Comparison of ENCODE assay signal across 6 cellular contexts in the genomic region with DNA sequence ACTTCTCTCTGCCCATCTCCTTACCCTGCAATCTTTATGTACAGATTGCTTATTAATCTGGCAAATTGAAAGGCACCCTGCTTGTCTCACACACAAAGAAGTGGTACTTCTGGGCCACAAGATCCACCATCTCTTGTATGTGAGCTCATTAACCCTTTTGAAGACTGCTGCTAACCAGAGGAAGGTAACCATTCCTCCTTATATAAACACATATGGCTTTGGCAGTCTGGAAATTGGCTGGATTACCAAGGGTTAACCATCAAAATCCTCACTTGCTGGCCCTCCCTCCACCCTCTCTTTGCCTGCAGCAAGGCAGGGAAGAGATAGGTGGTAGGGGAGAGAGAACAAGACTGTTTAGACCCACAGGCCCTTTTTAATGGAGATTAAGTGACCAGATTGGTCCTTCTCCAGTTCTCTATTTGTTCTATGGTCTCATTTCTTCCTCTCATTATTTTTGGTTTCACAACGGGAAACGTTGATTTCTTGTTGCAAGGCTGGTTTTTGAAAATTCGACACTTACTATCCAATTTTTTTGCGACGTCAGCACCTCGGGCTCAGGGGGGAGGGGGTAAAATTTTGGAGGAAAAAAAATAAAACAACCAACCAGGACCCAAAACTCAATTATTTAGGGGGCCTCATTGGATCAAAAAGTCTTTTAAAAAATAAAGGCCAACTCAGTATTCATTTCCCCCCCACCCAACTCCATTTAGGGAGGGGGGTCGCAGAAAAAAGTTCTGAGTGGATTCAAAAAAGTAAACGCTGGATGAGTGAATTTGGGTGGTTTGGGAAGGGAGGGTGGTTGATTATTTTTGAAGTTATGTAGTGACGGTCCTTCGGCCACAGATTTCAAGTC. TPM values are rescaled to one million over a fixed set of nuclear protein-coding genes. Genes with fewer than 3 reads are reported as not detected.
DNase-seq lines count a peak whose midpoint lies in the region; ATAC-seq, FAIRE-seq and TF ChIP-seq lines count a peak whose summit lies in the region.

No MANE protein-coding gene starts in this region.

- TF ChIP-seq POLR2A in A549 (IDR thresholded peaks at IDR 0.05; ENCODE audit: low read length) (peak; percentile 10; the same call in 1 of the 2 replicates), suprapubic skin (IDR thresholded peaks at IDR 0.05) (peak in 1 of 2 donors; percentile 4)

- no peak overlapping the region for H2AFZ ChIP-seq in hepatocyte

- ATAC-seq in A549 (no peak), activated B cell treated with CpG ODN at 0.5 μM for 24 hours (ENCODE audit: low read depth) (no peak), GM18858 (IDR thresholded peaks at IDR 0.05; ENCODE audit: unreplicated experiment) (no peak)

- CTCF ChIA-PET in A549 (lab: Yijun Ruan, JAX): no interaction called here
- CTCF ChIA-PET in activated B cell treated with CpG ODN at 0.5 μM for 24 hours (lab: Charles Lee): interaction anchor here (1.0 to 4.6 kb wide), 4 partner anchors 19 to 134 kb away, joined by 3 to 21 read pairs (median 4); partner anchors contain the start of gene MDC1

- H3K27me3 Mint-ChIP-seq in activated B cell treated with CpG ODN at 0.5 μM for 24 hours: no peaks in the 10 kb centered on the region

- no peaks in the 10 kb centered on the region for H3K9me2 ChIP-seq in hepatocyte (replicated peaks; ENCODE audit: insufficient read depth)

- TF ChIP-seq CTCF in A549 (IDR thresholded peaks at IDR 0.05) (no peak), activated B cell treated with CpG ODN at 0.5 μM for 24 hours (IDR thresholded peaks at IDR 0.05) (no peak), hepatocyte (IDR thresholded peaks at IDR 0.05; ENCODE audit: poor library complexity) (no peak), suprapubic skin (IDR thresholded peaks at IDR 0.05) (no peak)

- H3K9me3 ChIP-seq in A549 (no peaks in the 10 kb centered on the region), hepatocyte (ENCODE audit: low read depth) (no peaks in the 10 kb centered on the region), suprapubic skin (no peaks in the 10 kb centered on the region)

- H3K4me3 ChIP-seq in A549: peak overlapping the region; percentile 88
- peak overlapping the region; percentile 81 for H3K4me3 ChIP-seq in hepatocyte
- peak overlapping the region; percentile 90 for H3K4me3 ChIP-seq in suprapubic skin

- peaks cover 21% of the 10 kb centered on the region for H4K20me1 ChIP-seq in hepatocyte (ENCODE audit: insufficient read depth, poor library complexity, severe bottlenecking)

- no peaks in the 10 kb centered on the region for H3K9me3 Mint-ChIP-seq in activated B cell treated with CpG ODN at 0.5 μM for 24 hours

- H3K36me3 ChIP-seq in hepatocyte (replicated peaks; ENCODE audit: insufficient read depth, low read depth) (peaks cover 6% of the 10 kb centered on the region), suprapubic skin (peaks cover 28% of the 10 kb centered on the region)

- DNase-seq in A549 (ENCODE audit: low read depth in 1 of 2, low spot score in 1 of 2): peak in 1 of 2 experiments; percentile 60
- peak; percentile 72 for DNase-seq in KBM-7
- peak; percentile 26 for DNase-seq in activated B cell treated with CpG ODN at 0.5 μM for 24 hours
- peak; percentile 37 for DNase-seq in hepatocyte (ENCODE audit: low spot score)
- no peak for DNase-seq in suprapubic skin (ENCODE audit: low spot score in 2 of 2)

- no peak for TF ChIP-seq RAD21 in A549 (conservative IDR thresholded peaks at IDR 0.05 in 1 of 2, IDR thresholded peaks at IDR 0.05 in 1 of 2)

- H3K27ac ChIP-seq in A549 (peak overlapping the region; percentile 90 to 97), hepatocyte (peak overlapping the region; percentile 98), suprapubic skin (peak overlapping the region; percentile 98)

- H3K27me3 ChIP-seq in hepatocyte (no peaks in the 10 kb centered on the region), suprapubic skin (no peaks in the 10 kb centered on the region)

- peaks cover 71% of the 10 kb centered on the region for H3K36me3 Mint-ChIP-seq in activated B cell treated with CpG ODN at 0.5 μM for 24 hours (ENCODE audit: low read depth)

- in situ Hi-C loops in KBM-7 (cut with MboI; ENCODE audit: low pct_unique_long_range_greater_than_20kb, low sequenced_read_pairs): no loop called here

- WGBS in A549 (ENCODE audit: missing lambda C conversion rate): 1% methylated on average over 10 of the region's 10 CpGs
- WGBS in hepatocyte (ENCODE audit: low lambda C conversion rate, missing lambda C conversion rate): 2% methylated on average over 10 of the region's 10 CpGs
- under 1% methylated on average over 10 of the region's 10 CpGs for WGBS in suprapubic skin

- POLR2A ChIA-PET in A549 (lab: Yijun Ruan, JAX): interaction anchor here (0.6 to 2.0 kb wide), 4 partner anchors 16 to 136 kb away, joined by 3 to 10 read pairs (median 4); partner anchors contain the start of gene GNL1
- POLR2A ChIA-PET in activated B cell treated with CpG ODN at 0.5 μM for 24 hours (lab: Charles Lee): interaction anchor here (0.6 to 4.8 kb wide), 28 partner anchors 10 to 931 kb away, joined by 3 to 75 read pairs (median 7); partner anchors contain the start of genes ABCF1, ATAT1, C6orf136 and DHX16

- FAIRE-seq in A549 (lab: Jason Lieb, UNC): no peak

- intact Hi-C loops in activated B cell treated with CpG ODN at 0.5 μM for 24 hours (cut with micrococcal nuclease): loop anchor here (2.0 to 5.0 kb wide), 7 partner anchors 57 to 1561 kb away; partner anchors contain the start of genes AGPAT1, DHX16, FLOT1 and HLA-B

- peaks cover 37% of the 10 kb centered on the region for H3K79me2 ChIP-seq in hepatocyte

- peaks cover 39% of the 10 kb centered on the region for H3K4me1 ChIP-seq in A549
- peaks cover 18% of the 10 kb centered on the region for H3K4me1 ChIP-seq in hepatocyte (ENCODE audit: insufficient read depth)
- H3K4me1 ChIP-seq in suprapubic skin: peaks cover 51% of the 10 kb centered on the region

- H3K4me3 Mint-ChIP-seq in activated B cell treated with CpG ODN at 0.5 μM for 24 hours: peak overlapping the region; percentile 99

- no peak for TF ChIP-seq EP300 in A549 (IDR thresholded peaks at IDR 0.05)
- no peak for TF ChIP-seq EP300 in suprapubic skin (IDR thresholded peaks at IDR 0.05)

- peak overlapping the region; percentile 100 for H3K4me2 ChIP-seq in A549
- peak overlapping the region; percentile 90 for H3K4me2 ChIP-seq in hepatocyte

- H3K4me1 Mint-ChIP-seq in activated B cell treated with CpG ODN at 0.5 μM for 24 hours: peaks cover 44% of the 10 kb centered on the region

- H3K27ac Mint-ChIP-seq in activated B cell treated with CpG ODN at 0.5 μM for 24 hours: peak overlapping the region; percentile 99

TF ChIP-seq in A549, 52 proteins besides CTCF, POLR2A, EP300 and RAD21 (continues in another document):
- TF ChIP-seq KDM5A (IDR thresholded peaks at IDR 0.05) (no peak), JUN (IDR thresholded peaks at IDR 0.05) (peak; percentile 49 to 87; a peak in 3 of 5 replicates)

RNA-seq across cellular contexts. Expression of gene PPP1R10, which starts 0.9 kb away (rescaled TPM):
- 33.3 and 37.6 TPM in 2 replicates for polyA plus RNA-seq in A549 (2011; rRNA removed)
- polyA plus RNA-seq in A549 (2012; cell fraction: cytosol; rRNA removed): 15.1 and 17.9 TPM in 2 replicates
- polyA plus RNA-seq in A549 (2012; cell fraction: nucleus; rRNA removed): 44.4 and 44.5 TPM in 2 replicates
- 25.2 to 28.4 TPM (median 26.4 TPM) in 3 replicates for polyA plus RNA-seq in A549 (2017; fragmentation: RNase III; extraction: RNeasy Plus Mini Kit Qiagen cat#74134 plus additional on column Dnase treatment)
- 58.0 and 128 TPM in 2 replicates for polyA minus RNA-seq in A549 (2011; rRNA and poly(A)+ RNA removed)
- total RNA-seq in activated B cell treated with CpG ODN at 0.5 μM for 24 hours: 85.6 and 112 TPM in 2 replicates
- total RNA-seq in hepatocyte: 34.5 and 36.2 TPM in 2 replicates
- 38.2 and 38.6 TPM in 2 replicates for polyA plus RNA-seq in hepatocyte
- 10 to 100 TPM; 27.2 to 68.2 (median 46.7) TPM for total RNA-seq in suprapubic skin

RNA-seq across cellular contexts. Expression of gene MRPS18B, which starts 1.5 kb away (rescaled TPM):
- 91.1 and 97.3 TPM in 2 replicates for polyA plus RNA-seq in A549 (2011; rRNA removed)
- 82.9 and 109 TPM in 2 replicates for polyA plus RNA-seq in A549 (2012; cell fraction: cytosol; rRNA removed)
- polyA plus RNA-seq in A549 (2012; cell fraction: nucleus; rRNA removed): 43.7 and 51.4 TPM in 2 replicates
- 83.6 to 104 TPM (median 85.3 TPM) in 3 replicates for polyA plus RNA-seq in A549 (2017; fragmentation: RNase III; extraction: RNeasy Plus Mini Kit Qiagen cat#74134 plus additional on column Dnase treatment)
- 73.2 and 79.0 TPM in 2 replicates for polyA minus RNA-seq in A549 (2011; rRNA and poly(A)+ RNA removed)
- 57.7 and 61.2 TPM in 2 replicates for total RNA-seq in activated B cell treated with CpG ODN at 0.5 μM for 24 hours
- 38.7 and 40.1 TPM in 2 replicates for total RNA-seq in hepatocyte
- 59.4 and 60.9 TPM in 2 replicates for polyA plus RNA-seq in hepatocyte
- total RNA-seq in suprapubic skin: 10 to 100 TPM; 48.1 to 85.7 (median 62.4) TPM

RNA-seq across cellular contexts. Expression of gene ATAT1, which starts 10.5 kb away (rescaled TPM):
- polyA plus RNA-seq in A549 (2011; rRNA removed): 7.4 and 9.3 TPM in 2 replicates
- 8.0 and 9.3 TPM in 2 replicates for polyA plus RNA-seq in A549 (2012; cell fraction: cytosol; rRNA removed)
- 16.6 and 20.6 TPM in 2 replicates for polyA plus RNA-seq in A549 (2012; cell fraction: nucleus; rRNA removed)
- 8.6 to 9.3 TPM (median 8.6 TPM) in 3 replicates for polyA plus RNA-seq in A549 (2017; fragmentation: RNase III; extraction: RNeasy Plus Mini Kit Qiagen cat#74134 plus additional on column Dnase treatment)
- 5.5 and 10.0 TPM in 2 replicates for polyA minus RNA-seq in A549 (2011; rRNA and poly(A)+ RNA removed)
- 6.9 and 10.3 TPM in 2 replicates for total RNA-seq in activated B cell treated with CpG ODN at 0.5 μM for 24 hours
- 6.9 and 7.0 TPM in 2 replicates for total RNA-seq in hepatocyte
- polyA plus RNA-seq in hepatocyte: 18.3 and 19.7 TPM in 2 replicates
- total RNA-seq in suprapubic skin: 10 to 100 TPM in 1 of 4 donors, 1 to 10 TPM in 3; 4.7 to 24.0 (median 7.9) TPM

RNA-seq across cellular contexts. Expression of gene C6orf136, which starts 30.7 kb away (rescaled TPM):
- 7.5 and 9.2 TPM in 2 replicates for polyA plus RNA-seq in A549 (2011; rRNA removed)
- polyA plus RNA-seq in A549 (2012; cell fraction: cytosol; rRNA removed): 15.7 and 16.9 TPM in 2 replicates
- polyA plus RNA-seq in A549 (2012; cell fraction: nucleus; rRNA removed): 30.3 and 36.4 TPM in 2 replicates
- 11.4 to 12.6 TPM (median 11.7 TPM) in 3 replicates for polyA plus RNA-seq in A549 (2017; fragmentation: RNase III; extraction: RNeasy Plus Mini Kit Qiagen cat#74134 plus additional on column Dnase treatment)
- 11.7 and 15.0 TPM in 2 replicates for polyA minus RNA-seq in A549 (2011; rRNA and poly(A)+ RNA removed)
- 21.6 and 35.6 TPM in 2 replicates for total RNA-seq in activated B cell treated with CpG ODN at 0.5 μM for 24 hours
- total RNA-seq in hepatocyte: 8.7 and 21.3 TPM in 2 replicates
- polyA plus RNA-seq in hepatocyte: 16.9 and 28.0 TPM in 2 replicates
- total RNA-seq in suprapubic skin: 10 to 100 TPM in 3 of 4 donors, 1 to 10 TPM in 1; 10.0 to 31.3 (median 15.5) TPM

RNA-seq across cellular contexts. Expression of gene ABCF1, which starts 44.9 kb away (rescaled TPM):
- 30.2 and 31.0 TPM in 2 replicates for polyA plus RNA-seq in A549 (2011; rRNA removed)
- 34.1 and 35.6 TPM in 2 replicates for polyA plus RNA-seq in A549 (2012; cell fraction: cytosol; rRNA removed)
- 54.0 and 59.5 TPM in 2 replicates for polyA plus RNA-seq in A549 (2012; cell fraction: nucleus; rRNA removed)
- 71.3 to 73.3 TPM (median 72.0 TPM) in 3 replicates for polyA plus RNA-seq in A549 (2017; fragmentation: RNase III; extraction: RNeasy Plus Mini Kit Qiagen cat#74134 plus additional on column Dnase treatment)
- 62.5 and 64.1 TPM in 2 replicates for polyA minus RNA-seq in A549 (2011; rRNA and poly(A)+ RNA removed)
- total RNA-seq in activated B cell treated with CpG ODN at 0.5 μM for 24 hours: 93.7 and 94.5 TPM in 2 replicates
- total RNA-seq in hepatocyte: 36.5 and 44.1 TPM in 2 replicates
- polyA plus RNA-seq in hepatocyte: 62.0 and 71.3 TPM in 2 replicates
- 10 to 100 TPM; 41.7 to 46.4 (median 45.0) TPM for total RNA-seq in suprapubic skin

Comparison
In these comparisons a context has a peak if more than half of its experiments do, and no peak if none do; other contexts are left out.
1. DNase-seq: peak in KBM-7 (single experiment), activated B cell treated with CpG ODN at 0.5 μM for 24 hours (single experiment) and hepatocyte (single experiment); none in suprapubic skin (0 of 2).
2. Peak in every context shown above with its lines, with median percentiles within 50 percentile points of each other: H3K27ac ChIP-seq and H3K4me3 ChIP-seq.